In genomic region chr14:30983858-30984257, GRCh38 we compare ENCODE assay signal across 26 cellular contexts.
"Had no signal": no experiment of that assay in that cellular context is flagged by ENCODE, and none has a peak within 500 bp of the region (broad histone marks: within the 10 kb centered on the region; RNA-seq: fewer than 3 reads in every experiment).

No MANE protein-coding gene starts in this region.

- H3K27ac ChIP-seq: colonic mucosa, coronary artery, dorsolateral prefrontal cortex, epithelial cell of prostate, esophagus muscularis mucosa, esophagus squamous epithelium, foreskin keratinocyte, gastrocnemius medialis, heart left ventricle, heart right ventricle had no signal

- H3K9me3 ChIP-seq: colonic mucosa, esophagus muscularis mucosa, esophagus squamous epithelium, gastrocnemius medialis, gastroesophageal sphincter, heart left ventricle, heart right ventricle had no signal

- DNase-seq: colonic mucosa; cortex of kidney; dermis blood vessel endothelial cell; dorsolateral prefrontal cortex; effector CD4-positive, alpha-beta T cell; effector CD8-positive, alpha-beta T cell; effector memory CD4-positive, alpha-beta T cell; effector memory CD8-positive, alpha-beta T cell; endodermal cell; erythroblast; esophagus squamous epithelium; foreskin fibroblast; foreskin keratinocyte; foreskin melanocyte; gastrocnemius medialis; glutamatergic neuron; head of caudate nucleus; heart left ventricle; heart right ventricle had no signal

- H3K27me3 ChIP-seq: colonic mucosa, dorsolateral prefrontal cortex, esophagus muscularis mucosa, esophagus squamous epithelium, foreskin keratinocyte, gastrocnemius medialis, gastroesophageal sphincter, heart left ventricle, heart right ventricle had no signal

- FAIRE-seq: endothelial cell of umbilical vein had no signal

- H3K27me3 Mint-ChIP-seq: dendritic cell treated with granulocyte-macrophage colony-stimulating factor and Interleukin-4, amounts not matched to agents 40 ng/mL and 50 ng/mL, for 4 days; effector memory CD8-positive, alpha-beta T cell had no signal

- ATAC-seq: effector memory CD8-positive, alpha-beta T cell; esophagus mucosa; foreskin keratinocyte; gastrocnemius medialis; gastroesophageal sphincter; heart left ventricle; heart right ventricle had no signal

- H3K4me3 Mint-ChIP-seq: dendritic cell treated with granulocyte-macrophage colony-stimulating factor and Interleukin-4, amounts not matched to agents 40 ng/mL and 50 ng/mL, for 4 days; effector memory CD8-positive, alpha-beta T cell; endodermal cell had no signal

- H3K4me3 ChIP-seq: colonic mucosa, coronary artery, dorsolateral prefrontal cortex, esophagus muscularis mucosa, esophagus squamous epithelium, gastrocnemius medialis, gastroesophageal sphincter, heart left ventricle, heart right ventricle had no signal

- H3K36me3 ChIP-seq: colonic mucosa, esophagus muscularis mucosa, gastrocnemius medialis, gastroesophageal sphincter, heart left ventricle, heart right ventricle had no signal

- H3K4me1 ChIP-seq: colonic mucosa had no signal

- H3K9me3 Mint-ChIP-seq: dendritic cell treated with granulocyte-macrophage colony-stimulating factor and Interleukin-4, amounts not matched to agents 40 ng/mL and 50 ng/mL, for 4 days; effector memory CD8-positive, alpha-beta T cell had no signal

- H3K27ac Mint-ChIP-seq: dendritic cell treated with granulocyte-macrophage colony-stimulating factor and Interleukin-4, amounts not matched to agents 40 ng/mL and 50 ng/mL, for 4 days; effector memory CD8-positive, alpha-beta T cell; endodermal cell had no signal
